11 cellular contexts compared by ENCODE assay signal in genomic region chrX:47662144-47662657, GRCh38. TPM values are rescaled to one million over a fixed set of nuclear protein-coding genes. Genes with fewer than 3 reads are reported as not detected.
DNase-seq lines count a peak whose midpoint lies in the region; ATAC-seq, FAIRE-seq and TF ChIP-seq lines count a peak whose summit lies in the region.
"Had no signal": no experiment of that assay in that cellular context is flagged by ENCODE, and none has a peak within 500 bp of the region (broad histone marks: within the 10 kb centered on the region; RNA-seq: fewer than 3 reads in every experiment).

No MANE protein-coding gene starts in this region.

- no peak overlapping the region for H3K4me3 ChIP-seq in A549
- H3K4me3 ChIP-seq in hepatocyte: no peak overlapping the region
- H3K4me3 ChIP-seq: heart left ventricle had no signal

- H3K27ac ChIP-seq in A549 (peak overlapping the region; percentile 28 to 67; a peak in 4 of 6 replicates), hepatocyte (peak overlapping the region; percentile 51)

- H3K9me3 ChIP-seq in A549 (peaks cover 3% of the 10 kb centered on the region; the same call in 1 of the 3 replicates), hepatocyte (ENCODE audit: low read depth) (no peaks in the 10 kb centered on the region)
- H3K9me3 ChIP-seq: heart left ventricle had no signal

- peak in 1 of 2 experiments; percentile 49 for DNase-seq in A549 (ENCODE audit: low read depth in 1 of 2, low spot score in 1 of 2)
- DNase-seq in HFFc6: peak; percentile 94
- peak; percentile 73 for DNase-seq in activated CD8-positive, alpha-beta T cell treated with anti-CD3 and anti-CD28 coated beads for 36 hours
- DNase-seq in hepatocyte (ENCODE audit: low spot score): peak; percentile 54
- DNase-seq in Ammon's horn (ENCODE audit: low spot score): no peak
- DNase-seq in NCI-H1105 treated with DMSO at 0.1 percent for 48 hours (lab: John Stamatoyannopoulos, UW): no peak
- DNase-seq in DMS153 (lab: John Stamatoyannopoulos, UW): no peak
- DNase-seq: NCI-H1417 treated with DMSO at 0.1 percent for 48 hours, retina had no signal

- peaks cover 32% of the 10 kb centered on the region for H3K4me1 Mint-ChIP-seq in HFFc6 (ENCODE audit: low read depth)
- peaks cover 29% of the 10 kb centered on the region for H3K4me1 Mint-ChIP-seq in activated CD8-positive, alpha-beta T cell treated with anti-CD3 and anti-CD28 coated beads for 36 hours (ENCODE audit: low read depth)

- H3K9me2 ChIP-seq in hepatocyte (replicated peaks; ENCODE audit: insufficient read depth): no peaks in the 10 kb centered on the region

- 33% methylated on average over 1 of the region's 1 CpG for WGBS in A549 (ENCODE audit: missing lambda C conversion rate)
- 48% methylated on average over 1 of the region's 1 CpG for WGBS in hepatocyte (ENCODE audit: low lambda C conversion rate, missing lambda C conversion rate)

- no peaks in the 10 kb centered on the region for H3K27me3 ChIP-seq in hepatocyte
- H3K27me3 ChIP-seq: heart left ventricle had no signal

- FAIRE-seq in A549 (lab: Jason Lieb, UNC): no peak

- POLR2A ChIA-PET in A549 (lab: Yijun Ruan, JAX): no interaction called here
- POLR2A ChIA-PET in activated CD8-positive, alpha-beta T cell treated with anti-CD3 and anti-CD28 coated beads for 36 hours (lab: Charles Lee): interaction anchor here (2.6 kb wide), 1 partner anchor 13 kb away, joined by 6 read pairs; no protein-coding TSS in a partner anchor

- H2AFZ ChIP-seq in hepatocyte: no peak overlapping the region

- peak overlapping the region; percentile 73 for H3K4me3 Mint-ChIP-seq in HFFc6
- H3K4me3 Mint-ChIP-seq in activated CD8-positive, alpha-beta T cell treated with anti-CD3 and anti-CD28 coated beads for 36 hours: peak overlapping the region; percentile 12

- TF ChIP-seq POLR2A in A549 (IDR thresholded peaks at IDR 0.05; ENCODE audit: low read length): no peak

- H3K36me3 ChIP-seq in hepatocyte (replicated peaks; ENCODE audit: insufficient read depth, low read depth): no peaks in the 10 kb centered on the region

- intact Hi-C loops in activated CD8-positive, alpha-beta T cell treated with anti-CD3 and anti-CD28 coated beads for 36 hours (cut with micrococcal nuclease): no loop called here

- H3K9me3 Mint-ChIP-seq in HFFc6: no peaks in the 10 kb centered on the region
- peaks cover 3% of the 10 kb centered on the region for H3K9me3 Mint-ChIP-seq in activated CD8-positive, alpha-beta T cell treated with anti-CD3 and anti-CD28 coated beads for 36 hours

- CTCF ChIA-PET in A549 (lab: Yijun Ruan, JAX): interaction anchor here (1.0 kb wide), 1 partner anchor 37 kb away, joined by 3 read pairs; no protein-coding TSS in a partner anchor
- CTCF ChIA-PET in activated CD8-positive, alpha-beta T cell treated with anti-CD3 and anti-CD28 coated beads for 36 hours (lab: Charles Lee): interaction anchor here (0.7 to 1.2 kb wide), 2 partner anchors 18 to 37 kb away, joined by 4 read pairs; no protein-coding TSS in a partner anchor

- TF ChIP-seq CTCF in A549 (IDR thresholded peaks at IDR 0.05) (no peak), HFFc6 (IDR thresholded peaks at IDR 0.05) (no peak), hepatocyte (IDR thresholded peaks at IDR 0.05; ENCODE audit: poor library complexity) (no peak)
- no peak for TF ChIP-seq CTCF in activated CD8-positive, alpha-beta T cell treated with anti-CD3 and anti-CD28 coated beads for 36 hours (IDR thresholded peaks at IDR 0.05)

- peaks cover 3% of the 10 kb centered on the region for H3K79me2 ChIP-seq in hepatocyte

- H3K4me2 ChIP-seq in A549: peak overlapping the region; percentile 40
- H3K4me2 ChIP-seq in hepatocyte: no peak overlapping the region

- no peaks in the 10 kb centered on the region for H4K20me1 ChIP-seq in hepatocyte (ENCODE audit: insufficient read depth, poor library complexity, severe bottlenecking)

- ATAC-seq in A549: peak in 1 of 2 experiments; percentile 43; a peak in 2 of 6 replicates
- peak; percentile 21 for ATAC-seq in activated CD8-positive, alpha-beta T cell treated with anti-CD3 and anti-CD28 coated beads for 36 hours
- ATAC-seq in HG03521 (IDR thresholded peaks at IDR 0.05; ENCODE audit: unreplicated experiment): no peak
- ATAC-seq: heart left ventricle had no signal

- no peak for TF ChIP-seq EP300 in A549 (IDR thresholded peaks at IDR 0.05)

- H3K27ac Mint-ChIP-seq in HFFc6: peak overlapping the region; percentile 96
- H3K27ac Mint-ChIP-seq in activated CD8-positive, alpha-beta T cell treated with anti-CD3 and anti-CD28 coated beads for 36 hours: peak overlapping the region; percentile 96

- no peaks in the 10 kb centered on the region; the same call in 1 of the 2 replicates for H3K27me3 Mint-ChIP-seq in HFFc6 (ENCODE audit: insufficient read depth)
- no peaks in the 10 kb centered on the region for H3K27me3 Mint-ChIP-seq in activated CD8-positive, alpha-beta T cell treated with anti-CD3 and anti-CD28 coated beads for 36 hours

- no peak for TF ChIP-seq RAD21 in A549 (conservative IDR thresholded peaks at IDR 0.05 in 1 of 2, IDR thresholded peaks at IDR 0.05 in 1 of 2)

- H3K4me1 ChIP-seq in A549 (peaks cover 9% of the 10 kb centered on the region), hepatocyte (ENCODE audit: insufficient read depth) (no peaks in the 10 kb centered on the region)

- peaks cover 10% of the 10 kb centered on the region; the same call in 1 of the 2 replicates for H3K36me3 Mint-ChIP-seq in HFFc6 (ENCODE audit: low read depth)
- peaks cover 14% of the 10 kb centered on the region for H3K36me3 Mint-ChIP-seq in activated CD8-positive, alpha-beta T cell treated with anti-CD3 and anti-CD28 coated beads for 36 hours (ENCODE audit: low read depth)

TF ChIP-seq in A549, 52 proteins besides CTCF, POLR2A, EP300 and RAD21:
- 0 out of 2 replicates have a peak, but pooled peaks have one; percentile 42 for TF ChIP-seq FOSL2 (IDR thresholded peaks at IDR 0.05)
- TF ChIP-seq FOSL2 (CRISPR knock-in tag; IDR thresholded peaks at IDR 0.05): peak; percentile 56
- TF ChIP-seq E2F6 (IDR thresholded peaks at IDR 0.05; ENCODE audit: borderline replicate concordance, low read depth): no peak

RNA-seq across cellular contexts. Expression of gene UXT, which starts 3.2 kb away (rescaled TPM):
- polyA plus RNA-seq in A549 (2011; rRNA removed) (172 and 186 TPM in 2 replicates), A549 (2017; fragmentation: RNase III; extraction: RNeasy Plus Mini Kit Qiagen cat#74134 plus additional on column Dnase treatment) (166 to 181 TPM (median 175 TPM) in 3 replicates), hepatocyte (130 and 141 TPM in 2 replicates)
- 165 and 177 TPM in 2 replicates for polyA plus RNA-seq in A549 (2012; cell fraction: cytosol; rRNA removed)
- polyA plus RNA-seq in A549 (2012; cell fraction: nucleus; rRNA removed): 68.3 and 81.4 TPM in 2 replicates
- polyA minus RNA-seq in A549 (2011; rRNA and poly(A)+ RNA removed): 56.8 and 57.8 TPM in 2 replicates
- 100 to 1,000 TPM in 4 of 6 experiments, 10 to 100 TPM in 2; 94.9 to 104 (median 101) TPM for total RNA-seq in HFFc6 (2021; fragmentation: NEBNext Ultra II Directional; extraction: Animal tissue kit (Norgen Biotek cat#: 25700))
- total RNA-seq in activated CD8-positive, alpha-beta T cell treated with anti-CD3 and anti-CD28 coated beads for 36 hours: 100 to 1,000 TPM; 187 to 192 TPM
- 96.1 and 111 TPM in 2 replicates for total RNA-seq in hepatocyte

RNA-seq across cellular contexts. Expression of gene ELK1, which starts 11.8 kb away (rescaled TPM):
- 14.6 and 15.3 TPM in 2 replicates for polyA plus RNA-seq in A549 (2011; rRNA removed)
- 15.7 and 24.1 TPM in 2 replicates for polyA plus RNA-seq in A549 (2012; cell fraction: cytosol; rRNA removed)
- polyA plus RNA-seq in A549 (2012; cell fraction: nucleus; rRNA removed): 15.3 TPM in 2 replicates
- 20.6 to 23.5 TPM (median 21.9 TPM) in 3 replicates for polyA plus RNA-seq in A549 (2017; fragmentation: RNase III; extraction: RNeasy Plus Mini Kit Qiagen cat#74134 plus additional on column Dnase treatment)
- polyA minus RNA-seq in A549 (2011; rRNA and poly(A)+ RNA removed): 14.1 and 20.1 TPM in 2 replicates
- total RNA-seq in HFFc6 (2021; fragmentation: NEBNext Ultra II Directional; extraction: Animal tissue kit (Norgen Biotek cat#: 25700)): 10 to 100 TPM; 42.8 to 49.1 (median 45.7) TPM
- total RNA-seq in activated CD8-positive, alpha-beta T cell treated with anti-CD3 and anti-CD28 coated beads for 36 hours: 10 to 100 TPM; 67.6 to 73.2 TPM
- total RNA-seq in hepatocyte: 19.8 and 24.4 TPM in 2 replicates
- polyA plus RNA-seq in hepatocyte: 29.6 and 32.0 TPM in 2 replicates

RNA-seq across cellular contexts. Expression of gene CFP, which starts 32.5 kb away (rescaled TPM):
- polyA plus RNA-seq in A549 (2011; rRNA removed): 0.14 and 0.15 TPM in 2 replicates
- 0.30 and 0.34 TPM in 2 replicates for polyA plus RNA-seq in A549 (2012; cell fraction: cytosol; rRNA removed)
- 1.3 and 1.5 TPM in 2 replicates for polyA plus RNA-seq in A549 (2012; cell fraction: nucleus; rRNA removed)
- 0.49 to 0.91 TPM (median 0.54 TPM) in 3 replicates for polyA plus RNA-seq in A549 (2017; fragmentation: RNase III; extraction: RNeasy Plus Mini Kit Qiagen cat#74134 plus additional on column Dnase treatment)
- 0.21 and 0.34 TPM in 2 replicates for polyA minus RNA-seq in A549 (2011; rRNA and poly(A)+ RNA removed)
- total RNA-seq in HFFc6 (2021; fragmentation: NEBNext Ultra II Directional; extraction: Animal tissue kit (Norgen Biotek cat#: 25700)): under 1 TPM; 0.05 to 0.28 (median 0.13) TPM
- 1 to 10 TPM; 1.6 to 2.1 TPM for total RNA-seq in activated CD8-positive, alpha-beta T cell treated with anti-CD3 and anti-CD28 coated beads for 36 hours
- total RNA-seq in hepatocyte: 0.23 TPM in 1 of 2 replicates, not detected in the other
- polyA plus RNA-seq in hepatocyte: 0.17 and 0.58 TPM in 2 replicates

RNA-seq across cellular contexts. Expression of gene SYN1, which starts 42.5 kb away (rescaled TPM):
- polyA plus RNA-seq in A549 (2011; rRNA removed) (not detected in 2 replicates), A549 (2017; fragmentation: RNase III; extraction: RNeasy Plus Mini Kit Qiagen cat#74134 plus additional on column Dnase treatment) (0.05 to 0.21 TPM (median 0.14 TPM) in 3 replicates), hepatocyte (3.7 and 4.6 TPM in 2 replicates)
- 0.01 TPM in 2 replicates for polyA plus RNA-seq in A549 (2012; cell fraction: cytosol; rRNA removed)
- polyA plus RNA-seq in A549 (2012; cell fraction: nucleus; rRNA removed): 0.01 TPM in 1 of 2 replicates, not detected in the other
- polyA minus RNA-seq in A549 (2011; rRNA and poly(A)+ RNA removed): not detected in 2 replicates
- under 1 TPM in 5 of 6 experiments, not detected in 1; 0.13 to 0.31 (median 0.19) TPM for total RNA-seq in HFFc6 (2021; fragmentation: NEBNext Ultra II Directional; extraction: Animal tissue kit (Norgen Biotek cat#: 25700))
- total RNA-seq in activated CD8-positive, alpha-beta T cell treated with anti-CD3 and anti-CD28 coated beads for 36 hours: under 1 TPM; 0.67 to 0.74 TPM
- 0.43 and 1.2 TPM in 2 replicates for total RNA-seq in hepatocyte

Comparison
In these comparisons a context has a peak if more than half of its experiments do, and no peak if none do; other contexts are left out.
1. DNase-seq: peak in HFFc6 (single experiment), activated CD8-positive, alpha-beta T cell treated with anti-CD3 and anti-CD28 coated beads for 36 hours (single experiment) and hepatocyte (single experiment); none in Ammon's horn (single experiment), NCI-H1105 treated with DMSO at 0.1 percent for 48 hours (single experiment) and DMS153 (single experiment).